1 cellular context compared by ENCODE assay signal in the genomic region with DNA sequence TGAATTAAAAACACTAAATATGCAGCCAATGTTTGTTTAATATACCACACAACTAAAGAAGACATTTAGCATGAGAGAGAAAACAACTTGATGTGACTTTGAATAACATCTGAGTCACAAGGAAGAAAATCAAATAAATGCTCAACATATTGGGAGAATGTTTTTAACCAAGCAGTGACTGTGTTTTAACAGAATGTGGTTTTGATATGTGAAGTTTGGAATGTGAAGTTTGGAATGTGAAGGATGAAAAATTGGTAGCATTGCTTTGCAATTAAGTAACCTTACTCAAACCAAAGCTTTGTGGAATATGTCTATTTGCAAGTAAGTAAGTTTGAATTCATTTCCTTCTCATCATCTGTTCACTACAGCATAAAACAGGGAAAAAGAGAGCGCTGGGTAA.
TF ChIP-seq lines count a peak whose summit lies in the region.

No MANE protein-coding gene starts in this region.

TF ChIP-seq in GM23338, 12 proteins besides CTCF, POLR2A, EP300 and RAD21 (continued from another document):
- TF ChIP-seq, protein P1, sequence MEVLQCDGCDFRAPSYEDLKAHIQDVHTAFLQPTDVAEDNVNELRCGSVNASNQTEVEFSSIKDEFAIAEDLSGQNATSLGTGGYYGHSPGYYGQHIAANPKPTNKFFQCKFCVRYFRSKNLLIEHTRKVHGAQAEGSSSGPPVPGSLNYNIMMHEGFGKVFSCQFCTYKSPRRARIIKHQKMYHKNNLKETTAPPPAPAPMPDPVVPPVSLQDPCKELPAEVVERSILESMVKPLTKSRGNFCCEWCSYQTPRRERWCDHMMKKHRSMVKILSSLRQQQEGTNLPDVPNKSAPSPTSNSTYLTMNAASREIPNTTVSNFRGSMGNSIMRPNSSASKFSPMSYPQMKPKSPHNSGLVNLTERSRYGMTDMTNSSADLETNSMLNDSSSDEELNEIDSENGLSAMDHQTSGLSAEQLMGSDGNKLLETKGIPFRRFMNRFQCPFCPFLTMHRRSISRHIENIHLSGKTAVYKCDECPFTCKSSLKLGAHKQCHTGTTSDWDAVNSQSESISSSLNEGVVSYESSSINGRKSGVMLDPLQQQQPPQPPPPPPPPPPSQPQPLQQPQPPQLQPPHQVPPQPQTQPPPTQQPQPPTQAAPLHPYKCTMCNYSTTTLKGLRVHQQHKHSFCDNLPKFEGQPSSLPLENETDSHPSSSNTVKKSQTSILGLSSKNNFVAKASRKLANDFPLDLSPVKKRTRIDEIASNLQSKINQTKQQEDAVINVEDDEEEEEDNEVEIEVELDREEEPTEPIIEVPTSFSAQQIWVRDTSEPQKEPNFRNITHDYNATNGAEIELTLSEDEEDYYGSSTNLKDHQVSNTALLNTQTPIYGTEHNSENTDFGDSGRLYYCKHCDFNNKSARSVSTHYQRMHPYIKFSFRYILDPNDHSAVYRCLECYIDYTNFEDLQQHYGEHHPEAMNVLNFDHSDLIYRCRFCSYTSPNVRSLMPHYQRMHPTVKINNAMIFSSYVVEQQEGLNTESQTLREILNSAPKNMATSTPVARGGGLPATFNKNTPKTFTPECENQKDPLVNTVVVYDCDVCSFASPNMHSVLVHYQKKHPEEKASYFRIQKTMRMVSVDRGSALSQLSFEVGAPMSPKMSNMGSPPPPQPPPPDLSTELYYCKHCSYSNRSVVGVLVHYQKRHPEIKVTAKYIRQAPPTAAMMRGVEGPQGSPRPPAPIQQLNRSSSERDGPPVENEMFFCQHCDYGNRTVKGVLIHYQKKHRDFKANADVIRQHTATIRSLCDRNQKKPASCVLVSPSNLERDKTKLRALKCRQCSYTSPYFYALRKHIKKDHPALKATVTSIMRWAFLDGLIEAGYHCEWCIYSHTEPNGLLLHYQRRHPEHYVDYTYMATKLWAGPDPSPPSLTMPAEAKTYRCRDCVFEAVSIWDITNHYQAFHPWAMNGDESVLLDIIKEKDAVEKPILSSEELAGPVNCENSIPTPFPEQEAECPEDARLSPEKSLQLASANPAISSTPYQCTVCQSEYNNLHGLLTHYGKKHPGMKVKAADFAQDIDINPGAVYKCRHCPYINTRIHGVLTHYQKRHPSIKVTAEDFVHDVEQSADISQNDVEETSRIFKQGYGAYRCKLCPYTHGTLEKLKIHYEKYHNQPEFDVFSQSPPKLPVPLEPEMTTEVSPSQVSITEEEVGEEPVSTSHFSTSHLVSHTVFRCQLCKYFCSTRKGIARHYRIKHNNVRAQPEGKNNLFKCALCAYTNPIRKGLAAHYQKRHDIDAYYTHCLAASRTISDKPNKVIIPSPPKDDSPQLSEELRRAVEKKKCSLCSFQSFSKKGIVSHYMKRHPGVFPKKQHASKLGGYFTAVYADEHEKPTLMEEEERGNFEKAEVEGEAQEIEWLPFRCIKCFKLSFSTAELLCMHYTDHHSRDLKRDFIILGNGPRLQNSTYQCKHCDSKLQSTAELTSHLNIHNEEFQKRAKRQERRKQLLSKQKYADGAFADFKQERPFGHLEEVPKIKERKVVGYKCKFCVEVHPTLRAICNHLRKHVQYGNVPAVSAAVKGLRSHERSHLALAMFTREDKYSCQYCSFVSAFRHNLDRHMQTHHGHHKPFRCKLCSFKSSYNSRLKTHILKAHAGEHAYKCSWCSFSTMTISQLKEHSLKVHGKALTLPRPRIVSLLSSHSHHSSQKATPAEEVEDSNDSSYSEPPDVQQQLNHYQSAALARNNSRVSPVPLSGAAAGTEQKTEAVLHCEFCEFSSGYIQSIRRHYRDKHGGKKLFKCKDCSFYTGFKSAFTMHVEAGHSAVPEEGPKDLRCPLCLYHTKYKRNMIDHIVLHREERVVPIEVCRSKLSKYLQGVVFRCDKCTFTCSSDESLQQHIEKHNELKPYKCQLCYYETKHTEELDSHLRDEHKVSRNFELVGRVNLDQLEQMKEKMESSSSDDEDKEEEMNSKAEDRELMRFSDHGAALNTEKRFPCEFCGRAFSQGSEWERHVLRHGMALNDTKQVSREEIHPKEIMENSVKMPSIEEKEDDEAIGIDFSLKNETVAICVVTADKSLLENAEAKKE (CRISPR knock-in tag; IDR thresholded peaks at IDR 0.05): no peak
- TF ChIP-seq ZNF114 (CRISPR knock-in tag; IDR thresholded peaks at IDR 0.05) (no peak), EZH2 (IDR thresholded peaks at IDR 0.05; ENCODE audit: low read depth, unreplicated experiment) (no peak), NANOG (IDR thresholded peaks at IDR 0.05; ENCODE audit: borderline replicate concordance) (no peak), JUNB (IDR thresholded peaks at IDR 0.05; ENCODE audit: unreplicated experiment) (no peak), ZNF331 (CRISPR knock-in tag; IDR thresholded peaks at IDR 0.05; ENCODE audit: low read depth) (no peak), POLR2AphosphoS5 (IDR thresholded peaks at IDR 0.05; ENCODE audit: low read depth) (no peak), CREB1 (CRISPR knock-in tag; IDR thresholded peaks at IDR 0.05; ENCODE audit: low read depth) (no peak), EZH2phosphoT487 (IDR thresholded peaks at IDR 0.05; ENCODE audit: unreplicated experiment) (no peak)
